Comparison of ENCODE assay signal across 19 cellular contexts in genomic region chr10:129761981-129762956, GRCh38.
A peak's percentile ranks its signal among the peaks of the same experiment; 100 is the strongest.
DNase-seq lines count a peak whose midpoint lies in the region; TF ChIP-seq lines count a peak whose summit lies in the region.
"Had no signal": no experiment of that assay in that cellular context is flagged by ENCODE, and none has a peak within 500 bp of the region (broad histone marks: within the 10 kb centered on the region; RNA-seq: fewer than 3 reads in every experiment).

No MANE protein-coding gene starts in this region.

- H3K9me3 ChIP-seq in HEK293 (ENCODE audit: control insufficient read depth, insufficient read depth, low read depth, low read length): no peaks in the 10 kb centered on the region
- H3K9me3 ChIP-seq: body of pancreas, MG63, thoracic aorta had no signal

- no peaks in the 10 kb centered on the region; the same call in 1 of the 2 replicates for H3K4me1 ChIP-seq in HEK293 (ENCODE audit: control insufficient read depth, insufficient read depth, low read length)

- POLR2A ChIA-PET in HEK293 (lab: Yijun Ruan, JAX): interaction anchor here (0.6 kb wide), 1 partner anchor 735 kb away, joined by 6 read pairs; no protein-coding TSS in a partner anchor

- H3K36me3 ChIP-seq in HEK293 (ENCODE audit: control insufficient read depth in 2 of 2, insufficient read depth in 1 of 2, low read length in 2 of 2): no peaks in the 10 kb centered on the region
- H3K36me3 ChIP-seq: MG63, thoracic aorta had no signal

- H3K4me3 ChIP-seq in HEK293 (ENCODE audit: low read depth, low read length): no peak overlapping the region
- H3K4me3 ChIP-seq: body of pancreas, K562, MG63, thoracic aorta had no signal

- CTCF ChIA-PET in HEK293 (lab: Yijun Ruan, JAX): interaction anchor here (0.7 kb wide), 1 partner anchor 362 kb away, joined by 3 read pairs; no protein-coding TSS in a partner anchor

- no peak overlapping the region for H3K27ac ChIP-seq in HEK293 (ENCODE audit: extremely low read depth, low read depth, low read length)
- H3K27ac ChIP-seq: body of pancreas, C4-2B, thoracic aorta had no signal

- DNase-seq in Daoy (ENCODE audit: low read depth): peak; percentile 27
- peak; percentile 59 for DNase-seq in islet precursor cell
- peak; percentile 8 for DNase-seq in pons (ENCODE audit: low spot score)
- DNase-seq in HuH-7.5 (ENCODE audit: low spot score): no peak
- no peak for DNase-seq in DMS114 treated with DMSO at 0.1 percent for 48 hours (lab: John Stamatoyannopoulos, UW; ENCODE audit: unreplicated experiment)
- no peak for DNase-seq in NCI-H1417 (lab: John Stamatoyannopoulos, UW)
- DNase-seq: effector memory CD4-positive, alpha-beta T cell; MG63; NCI-H1436 treated with DMSO at 0.1 percent for 48 hours; NCI-H446 treated with DMSO at 0.1 percent for 48 hours; nucleus accumbens; stimulated activated CD4-positive, alpha-beta T cell treated with anti-CD3 and anti-CD28 coated beads, Interleukin-4, amount 100 ng/mL, for 24 hours; stimulated activated naive CD4-positive, alpha-beta T cell; SW 1271 had no signal

- no peak for TF ChIP-seq CTCF in HEK293 (tag by site-specific recombination; IDR thresholded peaks at IDR 0.05)

TF ChIP-seq in HEK293, 187 proteins besides CTCF, POLR2A, EP300 and RAD21:
- no peak for TF ChIP-seq ZNF311 (tag by site-specific recombination; IDR thresholded peaks at IDR 0.05; ENCODE audit: borderline replicate concordance)
- 0 out of 2 replicates have a peak, but pooled peaks have one; percentile 10 for TF ChIP-seq FEZF1 (tag by site-specific recombination; IDR thresholded peaks at IDR 0.05)
- 0 out of 2 replicates have a peak, but pooled peaks have one; percentile 20 for TF ChIP-seq ZBTB44 (tag by site-specific recombination; IDR thresholded peaks at IDR 0.05)

Comparison
In these comparisons a context has a peak if more than half of its experiments do, and no peak if none do; other contexts are left out.
1. DNase-seq: peak in Daoy (single experiment), islet precursor cell (single experiment) and pons (single experiment); none in HuH-7.5 (single experiment), DMS114 treated with DMSO at 0.1 percent for 48 hours (single experiment) and NCI-H1417 (0 of 3).